ENCODE assay signal across 11 cellular contexts in genomic region chr11:94469416-94469815, GRCh38. TPM values are rescaled to one million over a fixed set of nuclear protein-coding genes. Genes with fewer than 3 reads are reported as not detected.
A peak's percentile ranks its signal among the peaks of the same experiment; 100 is the strongest.
DNase-seq lines count a peak whose midpoint lies in the region; ATAC-seq and TF ChIP-seq lines count a peak whose summit lies in the region.
"Had no signal": no experiment of that assay in that cellular context is flagged by ENCODE, and none has a peak within 500 bp of the region (broad histone marks: within the 10 kb centered on the region; RNA-seq: fewer than 3 reads in every experiment).

No MANE protein-coding gene starts in this region.

- H3K27ac ChIP-seq in suprapubic skin = no peak overlapping the region

- DNase-seq in GM10266 (ENCODE audit: extremely low spot score) = peak; percentile 16
- no peak for DNase-seq in NCI-H82 (lab: John Stamatoyannopoulos, UW)
- DNase-seq in HEK293T (ENCODE audit: extremely low spot score) = no peak
- DNase-seq in head of caudate nucleus = no peak
- DNase-seq in suprapubic skin (ENCODE audit: low spot score in 2 of 2) = no peak
- DNase-seq: NCI-H2171, Right ventricle myocardium superior had no signal

- H3K27me3 ChIP-seq in suprapubic skin = no peaks in the 10 kb centered on the region

- no peak overlapping the region for H3K4me3 ChIP-seq in suprapubic skin

- no peak for TF ChIP-seq POLR2A in suprapubic skin (IDR thresholded peaks at IDR 0.05)

- TF ChIP-seq EP300 in suprapubic skin (IDR thresholded peaks at IDR 0.05) = no peak

- TF ChIP-seq CTCF in GM10266 (IDR thresholded peaks at IDR 0.05; ENCODE audit: control insufficient read depth, insufficient read depth, low read depth, missing control alignments) = no peak
- TF ChIP-seq CTCF in suprapubic skin (IDR thresholded peaks at IDR 0.05) = no peak

- intact Hi-C loops in head of caudate nucleus (cut with DNase I) = no loop called here

- peaks cover 35% of the 10 kb centered on the region for H3K36me3 ChIP-seq in suprapubic skin

- CTCF ChIA-PET in HEK293T (lab: Yijun Ruan, JAX) = no interaction called here

- ATAC-seq in GM19035 (IDR thresholded peaks at IDR 0.05; ENCODE audit: unreplicated experiment) (peak; percentile 80), HG02623 (IDR thresholded peaks at IDR 0.05; ENCODE audit: unreplicated experiment) (peak; percentile 85), HG03439 (IDR thresholded peaks at IDR 0.05; ENCODE audit: unreplicated experiment) (peak; percentile 84)

- H3K9me3 ChIP-seq in suprapubic skin = no peaks in the 10 kb centered on the region

- 95% methylated on average over 2 of the region's 2 CpGs for WGBS in suprapubic skin

- POLR2A ChIA-PET in HEK293T (lab: Yijun Ruan, JAX) = no interaction called here

- no peaks in the 10 kb centered on the region for H3K4me1 ChIP-seq in suprapubic skin

TF ChIP-seq in HEK293T, 16 proteins besides CTCF, POLR2A, EP300 and RAD21:
- no peak for TF ChIP-seq TARDBP (IDR thresholded peaks at IDR 0.05)
- TF ChIP-seq HDGF (IDR thresholded peaks at IDR 0.05; ENCODE audit: borderline replicate concordance) = no peak
- TF ChIP-seq L3MBTL2 (conservative IDR thresholded peaks at IDR 0.05) = no peak
- TF ChIP-seq FOXM1 (IDR thresholded peaks at IDR 0.05; ENCODE audit: borderline replicate concordance) = no peak
- TF ChIP-seq ARNT (IDR thresholded peaks at IDR 0.05) = no peak
- TF ChIP-seq SUZ12 (IDR thresholded peaks at IDR 0.05) = no peak
TF ChIP-seq in HEK293T: peak in this region for 0.

RNA-seq across cellular contexts. Expression of gene MRE11, which starts 24.2 kb away (rescaled TPM):
- 10 to 100 TPM; 12.2 to 45.2 (median 18.4) TPM for total RNA-seq in suprapubic skin

RNA-seq across cellular contexts. Expression of gene ANKRD49, which starts 24.4 kb away (rescaled TPM):
- total RNA-seq in suprapubic skin = 10 to 100 TPM in 3 of 4 donors, 1 to 10 TPM in 1; 5.0 to 23.4 (median 18.2) TPM

RNA-seq across cellular contexts. Expression of gene C11orf97, which starts 42.8 kb away (rescaled TPM):
- not detected for total RNA-seq in suprapubic skin
- total RNA-seq: astrocyte, Right ventricle myocardium superior had no signal
